8 cellular contexts compared by ENCODE assay signal in genomic region chr14:91373591-91374245, GRCh38. TPM values are rescaled to one million over a fixed set of nuclear protein-coding genes. Genes with fewer than 3 reads are reported as not detected.
A peak's percentile ranks its signal among the peaks of the same experiment; 100 is the strongest.
DNase-seq lines count a peak whose midpoint lies in the region; ATAC-seq, FAIRE-seq and TF ChIP-seq lines count a peak whose summit lies in the region.

No MANE protein-coding gene starts in this region.

- peaks cover 46% of the 10 kb centered on the region for H3K4me1 ChIP-seq in SJCRH30

- FAIRE-seq in D721Med (lab: Jason Lieb, UNC): no peak

- H3K27ac ChIP-seq in CD4-positive, alpha-beta T cell (ENCODE audit: low read depth, low read length): peak overlapping the region; percentile 80
- peak overlapping the region; percentile 6; the same call in 1 of the 2 replicates for H3K27ac ChIP-seq in SJCRH30

- peak; percentile 64 for ATAC-seq in CD4-positive, alpha-beta T cell (ENCODE audit: poor library complexity)
- peak; percentile 47 for ATAC-seq in HG03139 (IDR thresholded peaks at IDR 0.05; ENCODE audit: unreplicated experiment)

- no peaks in the 10 kb centered on the region for H3K27me3 Mint-ChIP-seq in CD4-positive, alpha-beta T cell
- H3K27me3 Mint-ChIP-seq in endothelial cell (ENCODE audit: unreplicated experiment): peaks cover 14% of the 10 kb centered on the region

- intact Hi-C loops in CD4-positive, alpha-beta T cell (cut with DNase I, micrococcal nuclease): loop anchor here (1.0 to 5.0 kb wide), 6 partner anchors 15 to 51 kb away; no protein-coding TSS in a partner anchor

- DNase-seq in CD4-positive, alpha-beta T cell: peak in 5 of 10 experiments; percentile 47 to 61 (median 51)
- DNase-seq in GM19240 (ENCODE audit: insufficient read length, low spot score): peak; percentile 64
- DNase-seq in SJCRH30: peak; percentile 42 to 62
- no peak for DNase-seq in endothelial cell (ENCODE audit: low spot score)
- DNase-seq in cerebellar nuclear complex (lab: John Stamatoyannopoulos, UW): no peak
- DNase-seq in GF-D8 (lab: John Stamatoyannopoulos, UW): no peak
- DNase-seq in D721Med (ENCODE audit: insufficient read length, low spot score): no peak

- H3K4me3 Mint-ChIP-seq in CD4-positive, alpha-beta T cell: peak overlapping the region; percentile 90
- H3K4me3 Mint-ChIP-seq in endothelial cell (ENCODE audit: unreplicated experiment): peak overlapping the region; percentile 43

- POLR2A ChIA-PET in CD4-positive, alpha-beta T cell (lab: Charles Lee): interaction anchor here (1.2 to 7.0 kb wide), 17 partner anchors 12 to 129 kb away, joined by 3 to 103 read pairs (median 9); partner anchors contain the start of genes CCDC88C and GPR68

- peak overlapping the region; percentile 96 for H3K27ac Mint-ChIP-seq in CD4-positive, alpha-beta T cell
- peak overlapping the region; percentile 92 for H3K27ac Mint-ChIP-seq in endothelial cell (ENCODE audit: unreplicated experiment)

- H3K27me3 ChIP-seq in CD4-positive, alpha-beta T cell (ENCODE audit: control insufficient read depth, insufficient read depth, low read length): no peaks in the 10 kb centered on the region
- H3K27me3 ChIP-seq in SJCRH30: no peaks in the 10 kb centered on the region

- TF ChIP-seq CTCF in CD4-positive, alpha-beta T cell (IDR thresholded peaks at IDR 0.05): no peak
- no peak for TF ChIP-seq CTCF in endothelial cell (IDR thresholded peaks at IDR 0.05; ENCODE audit: unreplicated experiment)
- TF ChIP-seq CTCF in D721Med (IDR thresholded peaks at IDR 0.05; ENCODE audit: insufficient read depth, missing control alignments): no peak

- no peaks in the 10 kb centered on the region for H3K9me3 ChIP-seq in CD4-positive, alpha-beta T cell (ENCODE audit: control insufficient read depth, low read length)
- no peaks in the 10 kb centered on the region for H3K9me3 ChIP-seq in SJCRH30 (replicated peaks)

- no peaks in the 10 kb centered on the region for H3K9me3 Mint-ChIP-seq in CD4-positive, alpha-beta T cell
- no peaks in the 10 kb centered on the region for H3K9me3 Mint-ChIP-seq in endothelial cell (ENCODE audit: unreplicated experiment)

- no peak overlapping the region for H3K4me3 ChIP-seq in SJCRH30

- H3K36me3 Mint-ChIP-seq in CD4-positive, alpha-beta T cell (ENCODE audit: low read depth): peaks cover 54% of the 10 kb centered on the region
- peaks cover 10% of the 10 kb centered on the region for H3K36me3 Mint-ChIP-seq in endothelial cell (ENCODE audit: low read depth, unreplicated experiment)

- no peaks in the 10 kb centered on the region for H3K36me3 ChIP-seq in SJCRH30

- peaks cover 100% of the 10 kb centered on the region for H3K4me1 Mint-ChIP-seq in CD4-positive, alpha-beta T cell (ENCODE audit: low read depth)
- H3K4me1 Mint-ChIP-seq in endothelial cell (ENCODE audit: unreplicated experiment): peaks cover 84% of the 10 kb centered on the region

- CTCF ChIA-PET in CD4-positive, alpha-beta T cell (lab: Charles Lee): interaction anchor here (0.8 to 2.6 kb wide), 4 partner anchors 26 to 54 kb away, joined by 3 to 14 read pairs (median 4); partner anchors contain the start of gene CCDC88C

RNA-seq across cellular contexts. Expression of gene CCDC88C, which starts 43.9 kb away (rescaled TPM):
- 100 to 1,000 TPM; 269 to 287 TPM for total RNA-seq in CD4-positive, alpha-beta T cell
- total RNA-seq in SJCRH30 (2014; rRNA removed; shearing (Covaris generic)): 8.9 TPM in 2 replicates
- 48.2 TPM for total RNA-seq in endothelial cell (ENCODE audit: unreplicated experiment)

Comparison
In these comparisons a context has a peak if more than half of its experiments do, and no peak if none do; other contexts are left out.
1. DNase-seq: peak in GM19240 (single experiment) and SJCRH30 (2 of 2); none in endothelial cell (single experiment), cerebellar nuclear complex (0 of 2), GF-D8 (single experiment) and D721Med (single experiment).